ENCODE assay signal across 8 cellular contexts in the genomic region with DNA sequence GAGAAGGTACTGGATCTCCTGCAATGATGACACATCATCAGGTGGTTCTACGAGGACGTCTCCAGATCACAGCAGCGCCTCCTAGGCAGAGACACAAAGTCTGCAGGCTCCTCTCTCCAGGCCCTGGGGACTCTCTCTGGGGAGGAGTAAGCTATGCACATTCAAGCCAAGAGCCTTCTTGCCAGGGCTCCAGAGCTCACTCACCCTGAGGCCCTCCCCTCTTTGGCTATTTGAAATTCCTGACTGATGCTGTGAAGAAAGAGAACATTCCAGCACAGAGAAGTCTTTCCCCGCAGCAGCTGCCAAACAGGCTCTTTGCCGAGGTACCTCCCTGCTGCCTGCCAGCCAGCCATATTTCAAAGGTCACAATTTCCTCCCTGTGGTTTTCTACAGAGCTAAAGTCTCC.
A peak's percentile ranks its signal among the peaks of the same experiment; 100 is the strongest.
DNase-seq lines count a peak whose midpoint lies in the region; ATAC-seq and TF ChIP-seq lines count a peak whose summit lies in the region.

No MANE protein-coding gene starts in this region.

- WGBS in prostate gland, result 12% methylated on average over 5 of the region's 5 CpGs

- H3K4me1 Mint-ChIP-seq in activated T-helper 17 cell treated with anti-CD3 and anti-CD28 coated beads, Interleukin-2, amount 50 U/mL, for 72 hours, result peaks cover 29% of the 10 kb centered on the region

- H3K4me3 ChIP-seq in cardiac muscle cell (no peak overlapping the region), prostate gland (no peak overlapping the region)

- TF ChIP-seq CTCF in cardiac muscle cell (IDR thresholded peaks at IDR 0.05; ENCODE audit: low read depth, low read length), result peak; percentile 55
- peak in 1 of 4 experiments; percentile 38 for TF ChIP-seq CTCF in prostate gland (IDR thresholded peaks at IDR 0.05)

- H3K36me3 Mint-ChIP-seq in activated T-helper 17 cell treated with anti-CD3 and anti-CD28 coated beads, Interleukin-2, amount 50 U/mL, for 72 hours (ENCODE audit: low read depth), result no peaks in the 10 kb centered on the region

- H3K27me3 ChIP-seq in cardiac muscle cell (no peaks in the 10 kb centered on the region), prostate gland (replicated peaks; ENCODE audit: insufficient read depth) (no peaks in the 10 kb centered on the region)

- no peaks in the 10 kb centered on the region for H3K27me3 Mint-ChIP-seq in activated T-helper 17 cell treated with anti-CD3 and anti-CD28 coated beads, Interleukin-2, amount 50 U/mL, for 72 hours

- H3K27ac ChIP-seq in cardiac muscle cell (no peak overlapping the region), prostate gland (peak overlapping the region in 1 of 2 donors; percentile 13)

- H3K9me3 ChIP-seq in cardiac muscle cell (ENCODE audit: low read depth), result no peaks in the 10 kb centered on the region
- H3K9me3 ChIP-seq in prostate gland, result no peaks in the 10 kb centered on the region

- H3K27ac Mint-ChIP-seq in activated T-helper 17 cell treated with anti-CD3 and anti-CD28 coated beads, Interleukin-2, amount 50 U/mL, for 72 hours, result no peak overlapping the region

- H3K4me3 Mint-ChIP-seq in activated T-helper 17 cell treated with anti-CD3 and anti-CD28 coated beads, Interleukin-2, amount 50 U/mL, for 72 hours, result no peak overlapping the region

- DNase-seq in HCEC 1CT (peak; percentile 21), cardiac muscle cell (ENCODE audit: low read depth in 1 of 2, low spot score in 1 of 2) (peak; percentile 25 to 93), prostate gland (ENCODE audit: low spot score) (peak; percentile 77), NCI-H345 treated with DMSO at 0.1 percent for 48 hours (lab: John Stamatoyannopoulos, UW; ENCODE audit: unreplicated experiment) (no peak)
- no peak for DNase-seq in effector CD4-positive, alpha-beta T cell

- ATAC-seq in activated T-helper 17 cell treated with anti-CD3 and anti-CD28 coated beads, Interleukin-2, amount 50 U/mL, for 72 hours (replicated peaks), result peak; percentile 52
- no peak for ATAC-seq in GM21447 (IDR thresholded peaks at IDR 0.05; ENCODE audit: unreplicated experiment)
- no peak for ATAC-seq in GM21367 (IDR thresholded peaks at IDR 0.05; ENCODE audit: unreplicated experiment)

- TF ChIP-seq POLR2A in prostate gland (IDR thresholded peaks at IDR 0.05), result no peak

- H3K4me1 ChIP-seq in cardiac muscle cell (ENCODE audit: low read depth) (no peaks in the 10 kb centered on the region), prostate gland (replicated peaks) (no peaks in the 10 kb centered on the region)

- no peaks in the 10 kb centered on the region for H3K36me3 ChIP-seq in cardiac muscle cell
- H3K36me3 ChIP-seq in prostate gland, result no peaks in the 10 kb centered on the region

- H3K9me3 Mint-ChIP-seq in activated T-helper 17 cell treated with anti-CD3 and anti-CD28 coated beads, Interleukin-2, amount 50 U/mL, for 72 hours, result no peaks in the 10 kb centered on the region

- intact Hi-C loops in prostate gland (cut with DNase I), result no loop called here

Comparison
In these comparisons a context has a peak if more than half of its experiments do, and no peak if none do; other contexts are left out.
1. DNase-seq: peak in HCEC 1CT (single experiment), cardiac muscle cell (2 of 2) and prostate gland (single experiment); none in effector CD4-positive, alpha-beta T cell (single experiment) and NCI-H345 treated with DMSO at 0.1 percent for 48 hours (single experiment).